Comparison of ENCODE assay signal across 20 cellular contexts in the genomic region with DNA sequence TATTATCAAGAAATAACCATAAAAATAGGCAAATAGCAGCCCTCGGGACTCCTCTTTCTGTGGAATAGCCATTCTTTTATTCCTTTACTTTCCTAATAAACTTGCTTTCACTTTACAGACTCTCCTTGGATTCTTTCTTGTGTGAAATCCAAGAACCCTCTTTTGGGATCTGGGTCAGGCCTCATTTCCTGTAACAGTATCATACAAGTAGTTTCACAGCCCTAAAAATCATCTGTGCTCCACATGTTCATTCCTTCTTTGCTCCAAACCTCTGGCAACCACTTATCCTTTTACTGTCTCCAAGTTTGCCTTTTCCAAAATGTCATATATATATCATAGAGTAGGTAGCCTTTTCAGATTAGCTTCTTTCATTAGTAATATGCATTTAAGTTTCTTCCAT. TPM values are rescaled to one million over a fixed set of nuclear protein-coding genes. Genes with fewer than 3 reads are reported as not detected.
DNase-seq lines count a peak whose midpoint lies in the region; ATAC-seq, FAIRE-seq and TF ChIP-seq lines count a peak whose summit lies in the region.
"Had no signal": no experiment of that assay in that cellular context is flagged by ENCODE, and none has a peak within 500 bp of the region (broad histone marks: within the 10 kb centered on the region; RNA-seq: fewer than 3 reads in every experiment).

No MANE protein-coding gene starts in this region.

- H3K4me3 Mint-ChIP-seq in progenitor cell of endocrine pancreas (ENCODE audit: low read depth) (no peak overlapping the region), T-cell (no peak overlapping the region)
- H3K4me3 Mint-ChIP-seq: activated CD8-positive, alpha-beta T cell treated with anti-CD3 and anti-CD28 coated beads, Interleukin-2, amount 10 ng/mL, durations not matched to agents 7 days and 5 days had no signal

- no peak for TF ChIP-seq CTCF in progenitor cell of endocrine pancreas (IDR thresholded peaks at IDR 0.05; ENCODE audit: unreplicated experiment)

- no peak overlapping the region for H3K18ac ChIP-seq in mesenchymal stem cell (ENCODE audit: low read depth in 1 of 2, low read length in 2 of 2)

- H2BK15ac ChIP-seq in mesenchymal stem cell (ENCODE audit: low read depth, poor library complexity, severe bottlenecking), result no peak overlapping the region

- no peak overlapping the region for H2BK120ac ChIP-seq in mesenchymal stem cell (ENCODE audit: low read depth, low read length)

- H3K9ac ChIP-seq in mesenchymal stem cell (ENCODE audit: low read length), result peak overlapping the region; percentile 85

- H3K27me3 Mint-ChIP-seq in progenitor cell of endocrine pancreas (no peaks in the 10 kb centered on the region), T-cell (no peaks in the 10 kb centered on the region)

- ATAC-seq in Right ventricle myocardium superior (ENCODE audit: poor library complexity) (peak; percentile 87), T-cell (replicated peaks in 1 of 4) (no peak)
- ATAC-seq: activated CD8-positive, alpha-beta T cell treated with anti-CD3 and anti-CD28 coated beads, Interleukin-2, amount 10 ng/mL, durations not matched to agents 7 days and 5 days had no signal

- no peak overlapping the region for H3K14ac ChIP-seq in mesenchymal stem cell (ENCODE audit: low read length in 2 of 2)

- H3K27ac Mint-ChIP-seq in progenitor cell of endocrine pancreas (no peak overlapping the region), T-cell (no peak overlapping the region)
- H3K27ac Mint-ChIP-seq: activated CD8-positive, alpha-beta T cell treated with anti-CD3 and anti-CD28 coated beads, Interleukin-2, amount 10 ng/mL, durations not matched to agents 7 days and 5 days had no signal

- H3K27ac ChIP-seq in mesenchymal stem cell (ENCODE audit: low read length, poor library complexity, severe bottlenecking), result no peak overlapping the region
- H3K27ac ChIP-seq: colonic mucosa, VCaP had no signal

- H3K4ac ChIP-seq in mesenchymal stem cell (ENCODE audit: low read depth in 1 of 2, low read length in 2 of 2), result no peak overlapping the region

- no peak overlapping the region for H4K91ac ChIP-seq in mesenchymal stem cell (ENCODE audit: low read length)

- POLR2A ChIA-PET in T-cell (lab: Charles Lee), result no interaction called here

- DNase-seq in Right ventricle myocardium superior (no peak), cardiac septum (ENCODE audit: low spot score) (no peak), mesenchymal stem cell (no peak), progenitor cell of endocrine pancreas (ENCODE audit: low spot score, unreplicated experiment) (no peak), NCI-H526 treated with DMSO at 0.1 percent for 48 hours (lab: John Stamatoyannopoulos, UW) (no peak), T-cell (no peak)
- DNase-seq in activated CD4-positive, alpha-beta T cell treated with anti-CD3 and anti-CD28 coated beads for 1 hour, result no peak
- DNase-seq: activated CD8-positive, alpha-beta T cell treated with anti-CD3 and anti-CD28 coated beads, Interleukin-2, amount 10 ng/mL, durations not matched to agents 7 days and 5 days; amniotic stem cell; colonic mucosa; erythroblast; NCI-H2029 treated with DMSO at 0.1 percent for 48 hours; NCI-H69; retina; stimulated activated CD4-positive, alpha-beta T cell treated with anti-CD3 and anti-CD28 coated beads, Interleukin-4, amount 100 ng/mL, for 1 hour; stimulated activated CD8-positive, alpha-beta memory T cell treated with anti-CD3 and anti-CD28 coated beads, Interleukin-4, amount 100 ng/mL, for 48 hours had no signal

- no peak overlapping the region for H2AK5ac ChIP-seq in mesenchymal stem cell (ENCODE audit: low read length, severe bottlenecking)

- no peak overlapping the region for H3K23ac ChIP-seq in mesenchymal stem cell (ENCODE audit: low read length in 2 of 2)

- H2BK5ac ChIP-seq in mesenchymal stem cell (ENCODE audit: low read depth, low read length, poor library complexity, severe bottlenecking), result no peak overlapping the region

- peaks cover 2% of the 10 kb centered on the region for H3K36me3 Mint-ChIP-seq in progenitor cell of endocrine pancreas (ENCODE audit: insufficient read depth)
- no peaks in the 10 kb centered on the region for H3K36me3 Mint-ChIP-seq in T-cell

- no peak overlapping the region for H3K4me2 ChIP-seq in mesenchymal stem cell (ENCODE audit: low read length, poor library complexity, severe bottlenecking)

- H3K4me1 Mint-ChIP-seq in progenitor cell of endocrine pancreas (ENCODE audit: low read depth), result peaks cover 2% of the 10 kb centered on the region
- no peaks in the 10 kb centered on the region for H3K4me1 Mint-ChIP-seq in T-cell

- H3K9me3 Mint-ChIP-seq in progenitor cell of endocrine pancreas (ENCODE audit: low read depth), result peaks cover 14% of the 10 kb centered on the region
- peaks cover 0 to 5% (median 4%) of the 10 kb centered on the region in 3 donors for H3K9me3 Mint-ChIP-seq in T-cell

- no peaks in the 10 kb centered on the region for H3K36me3 ChIP-seq in mesenchymal stem cell (ENCODE audit: control insufficient read depth in 1 of 2, insufficient read depth in 2 of 2, low read depth in 1 of 2, low read length in 2 of 2)
- H3K36me3 ChIP-seq: colonic mucosa had no signal

- no peak overlapping the region for H2AFZ ChIP-seq in mesenchymal stem cell (ENCODE audit: low read depth, low read length)

- no peak overlapping the region for H4K8ac ChIP-seq in mesenchymal stem cell (ENCODE audit: low read length)

- WGBS in mesenchymal stem cell, result 92% methylated on average over 1 of the region's 1 CpG

- H3K9me3 ChIP-seq in mesenchymal stem cell (ENCODE audit: control insufficient read depth, low read length), result peaks cover 14% of the 10 kb centered on the region
- H3K9me3 ChIP-seq: colonic mucosa had no signal

- no peaks in the 10 kb centered on the region for H3K27me3 ChIP-seq in mesenchymal stem cell (ENCODE audit: control insufficient read depth in 1 of 2, insufficient read depth in 1 of 2, low read length in 2 of 2)
- H3K27me3 ChIP-seq: colonic mucosa had no signal

- H3K79me1 ChIP-seq in mesenchymal stem cell (replicated peaks; ENCODE audit: low read length, poor library complexity, severe bottlenecking), result no peaks in the 10 kb centered on the region

- no peaks in the 10 kb centered on the region for H3K4me1 ChIP-seq in mesenchymal stem cell (ENCODE audit: control insufficient read depth, insufficient read depth, low read depth, low read length)
- H3K4me1 ChIP-seq: colonic mucosa had no signal

- intact Hi-C loops in Right ventricle myocardium superior (cut with DNase I) (no loop called here), cardiac septum (cut with DNase I) (no loop called here)

- peak overlapping the region in 1 of 2 experiments; percentile 11 for H3K4me3 ChIP-seq in mesenchymal stem cell (ENCODE audit: insufficient read depth in 1 of 2, low read depth in 1 of 2, low read length in 2 of 2)
- H3K4me3 ChIP-seq: colonic mucosa had no signal

- CTCF ChIA-PET in T-cell (lab: Charles Lee), result interaction anchor here in 1 of 2 donors (0.6 kb wide), 1 partner anchor 93 kb away, joined by 3 read pairs; no protein-coding TSS in a partner anchor

- H2BK12ac ChIP-seq in mesenchymal stem cell (ENCODE audit: low read length in 2 of 2), result no peak overlapping the region

- FAIRE-seq in endometrium (lab: Jason Lieb, UNC), result peak; percentile 95
- FAIRE-seq: GM12891 had no signal

RNA-seq across cellular contexts. Expression of gene NT5E, which starts 13.5 kb away (rescaled TPM):
- total RNA-seq in Right ventricle myocardium superior, result 4.2 TPM
- 5.9 TPM for total RNA-seq in cardiac septum
- 234 TPM for polyA plus RNA-seq in mesenchymal stem cell (2013, experiment 1 of 2)
- 238 TPM for polyA plus RNA-seq in mesenchymal stem cell (2013, experiment 2 of 2)
- 31.9 and 38.2 TPM in 2 replicates for total RNA-seq in progenitor cell of endocrine pancreas
- 10 to 100 TPM in 3 of 5 donors, 1 to 10 TPM in 2; 8.0 to 18.6 (median 11.0) TPM for total RNA-seq in T-cell
- polyA plus RNA-seq: neural cell had no signal
